Comparison of ENCODE assay signal across 21 cellular contexts in the genomic region with DNA sequence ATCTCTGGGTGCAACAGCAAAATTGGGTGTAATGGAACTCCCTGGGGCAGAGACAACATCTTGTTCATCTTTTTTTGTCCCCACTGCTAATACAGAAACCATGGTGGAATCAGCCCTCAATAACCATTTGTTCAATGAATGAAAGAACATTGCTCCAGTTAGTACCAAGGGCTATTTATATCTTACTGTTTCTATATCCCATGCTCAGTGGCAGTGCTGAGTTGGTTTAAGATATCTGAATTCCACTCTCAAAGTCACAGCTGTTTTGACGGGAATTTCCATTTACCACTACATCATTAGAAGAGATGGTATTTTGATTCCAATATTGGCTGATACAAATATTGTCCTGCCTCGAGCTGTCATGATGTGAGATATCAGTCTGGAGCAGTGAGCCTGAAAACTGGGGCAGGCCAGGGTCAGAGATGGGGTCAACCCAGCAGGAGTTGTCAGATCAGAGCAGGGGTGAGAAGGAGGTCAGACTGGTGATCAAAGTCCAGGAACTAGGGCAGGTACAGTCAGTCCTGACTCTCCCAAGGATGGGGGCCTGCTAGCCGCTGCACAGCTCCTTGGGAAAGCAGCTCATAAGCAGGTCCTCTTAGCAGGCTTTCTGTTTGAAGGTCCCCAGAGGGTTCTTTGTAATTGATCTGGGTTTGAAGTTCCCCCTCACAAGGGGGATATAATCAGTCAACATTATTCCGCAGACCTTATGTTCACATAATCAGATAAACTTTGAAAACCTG. TPM values are rescaled to one million over a fixed set of nuclear protein-coding genes. Genes with fewer than 3 reads are reported as not detected.
A peak's percentile ranks its signal among the peaks of the same experiment; 100 is the strongest.
DNase-seq lines count a peak whose midpoint lies in the region; ATAC-seq and TF ChIP-seq lines count a peak whose summit lies in the region.
"Had no signal": no experiment of that assay in that cellular context is flagged by ENCODE, and none has a peak within 500 bp of the region (broad histone marks: within the 10 kb centered on the region; RNA-seq: fewer than 3 reads in every experiment).

No MANE protein-coding gene starts in this region.

- POLR2A ChIA-PET in HCT116 (lab: Charles Lee) = interaction anchor here (0.9 kb wide), 1 partner anchor 43 kb away, joined by 5 read pairs; no protein-coding TSS in a partner anchor

- CTCF ChIA-PET in HCT116 (lab: Charles Lee) = interaction anchor here (1.3 kb wide), 1 partner anchor 19 kb away, joined by 4 read pairs; no protein-coding TSS in a partner anchor

- no peaks in the 10 kb centered on the region for H3K36me3 ChIP-seq in HCT116 (ENCODE audit: control insufficient read depth in 1 of 2, insufficient read depth in 2 of 2, low read length in 2 of 2)
- H3K36me3 ChIP-seq: lower lobe of right lung had no signal

- H2AFZ ChIP-seq in HCT116 (ENCODE audit: low read depth, low read length, poor library complexity, severe bottlenecking) = no peak overlapping the region

- TF ChIP-seq RAD21 in HCT116 (IDR thresholded peaks at IDR 0.05; ENCODE audit: low read depth) = no peak

- RAD21 ChIA-PET in HCT116 (lab: Charles Lee; ENCODE audit: low non-redundant PET in 1 of 2, low total read pairs in 2 of 2, uncharacterized antibody in 2 of 2, unreplicated experiment in 2 of 2) = no interaction called here

- peak overlapping the region; percentile 23 for H3K9ac ChIP-seq in HCT116 (ENCODE audit: low read length)

- ATAC-seq in HCT116 = peak; percentile 66
- no peak for ATAC-seq in HG03469 (IDR thresholded peaks at IDR 0.05; ENCODE audit: unreplicated experiment)
- ATAC-seq in GM18502 (IDR thresholded peaks at IDR 0.05; ENCODE audit: poor library complexity, unreplicated experiment) = no peak
- no peak for ATAC-seq in foreskin keratinocyte
- ATAC-seq: effector memory CD8-positive, alpha-beta T cell; lower lobe of right lung; T-helper 17 cell had no signal

- intact Hi-C loops in HCT116 (cut with micrococcal nuclease) = no loop called here

- H3K9me3 ChIP-seq in HCT116 (ENCODE audit: control insufficient read depth in 1 of 2, insufficient read depth in 1 of 2, low read depth in 1 of 2, low read length in 2 of 2) = no peaks in the 10 kb centered on the region
- H3K9me3 ChIP-seq: lower lobe of right lung had no signal

- H3K27me3 ChIP-seq in HCT116 (ENCODE audit: insufficient read depth, low read length) = no peaks in the 10 kb centered on the region
- H3K27me3 ChIP-seq in foreskin keratinocyte = no peaks in the 10 kb centered on the region

- BruUV-seq in HCT116 (replicated peaks; lab: Mats Ljungman, UMichigan) = no TSS peak

- peak overlapping the region in 1 of 2 experiments; percentile 15; a peak in 2 of 4 replicates for H3K4me3 ChIP-seq in HCT116 (replicated peaks in 1 of 2; ENCODE audit: low read depth in 1 of 2, low read length in 2 of 2)
- H3K4me3 ChIP-seq: lower lobe of right lung, smooth muscle cell had no signal

- no peaks in the 10 kb centered on the region for H4K20me1 ChIP-seq in HCT116 (ENCODE audit: insufficient read depth)

- peak overlapping the region; percentile 59 for H3K4me2 ChIP-seq in HCT116 (ENCODE audit: low read length)
- H3K4me2 ChIP-seq: smooth muscle cell had no signal

- no peak for TF ChIP-seq POLR2A in HCT116 (IDR thresholded peaks at IDR 0.05; ENCODE audit: borderline replicate concordance, extremely low read depth, insufficient read depth, insufficient read length)

- peaks cover 79 to 100% of the 10 kb centered on the region in 2 experiments for H3K4me1 ChIP-seq in HCT116 (ENCODE audit: control insufficient read depth in 1 of 2, insufficient read depth in 2 of 2, low read length in 2 of 2)
- peaks cover 31% of the 10 kb centered on the region for H3K4me1 ChIP-seq in foreskin keratinocyte

- TF ChIP-seq CTCF in HCT116 (IDR thresholded peaks at IDR 0.05 in 2 of 3, conservative IDR thresholded peaks at IDR 0.05 in 1 of 3; ENCODE audit: borderline replicate concordance in 1 of 3, insufficient read depth in 1 of 3, low read depth in 2 of 3, low read length in 2 of 3) = no peak
- TF ChIP-seq CTCF in foreskin keratinocyte (conservative IDR thresholded peaks at IDR 0.05) = no peak

- no peaks in the 10 kb centered on the region for H3K79me2 ChIP-seq in HCT116 (ENCODE audit: insufficient read depth, low read length)

- no peaks in the 10 kb centered on the region for H3K9me2 ChIP-seq in HCT116 (ENCODE audit: insufficient read depth)

- peak overlapping the region; percentile 54 for H3K27ac ChIP-seq in HCT116 (ENCODE audit: low read depth, low read length)
- H3K27ac ChIP-seq in foreskin keratinocyte = no peak overlapping the region
- H3K27ac ChIP-seq: lower lobe of right lung, VCaP had no signal

- peak; percentile 63 for DNase-seq in HCT116 (ENCODE audit: low read depth, low spot score)
- DNase-seq in NCI-H82 treated with DMSO at 0.1 percent for 48 hours (lab: John Stamatoyannopoulos, UW; ENCODE audit: unreplicated experiment) = peak; percentile 92
- DNase-seq in foreskin melanocyte = peak; percentile 65
- DNase-seq in pons (ENCODE audit: low spot score) = peak; percentile 74
- DNase-seq in foreskin keratinocyte = no peak
- DNase-seq: activated CD4-positive, alpha-beta T cell treated with anti-CD3 and anti-CD28 coated beads, Interleukin-2, amount 50 U/mL, for 48 hours; activated naive CD4-positive, alpha-beta T cell; CD4-positive, alpha-beta T cell; DMS79 treated with DMSO at 0.1 percent for 48 hours; effector memory CD8-positive, alpha-beta T cell; head of caudate nucleus; lower lobe of right lung; naive B cell; NCI-H187; NCI-H510A; stimulated activated CD4-positive, alpha-beta T cell treated with anti-CD3 and anti-CD28 coated beads, Interleukin-4, amount 100 ng/mL, for 4 hours; T-helper 17 cell had no signal

TF ChIP-seq in HCT116, 20 proteins besides CTCF, POLR2A, EP300 and RAD21:
- TF ChIP-seq TCF7L2 (IDR thresholded peaks at IDR 0.05; ENCODE audit: borderline replicate concordance, extremely low read depth, insufficient read depth, insufficient read length) (peak; percentile 100), POLR2AphosphoS5 (IDR thresholded peaks at IDR 0.05; ENCODE audit: low read depth, low read length) (peak; percentile 55; the same call in 1 of the 2 replicates), YY1 (IDR thresholded peaks at IDR 0.05; ENCODE audit: extremely low read depth, insufficient replicate concordance, low read depth, low read length) (peak; percentile 8), EZH2 (IDR thresholded peaks at IDR 0.05) (no peak)
- TF ChIP-seq, protein P1, sequence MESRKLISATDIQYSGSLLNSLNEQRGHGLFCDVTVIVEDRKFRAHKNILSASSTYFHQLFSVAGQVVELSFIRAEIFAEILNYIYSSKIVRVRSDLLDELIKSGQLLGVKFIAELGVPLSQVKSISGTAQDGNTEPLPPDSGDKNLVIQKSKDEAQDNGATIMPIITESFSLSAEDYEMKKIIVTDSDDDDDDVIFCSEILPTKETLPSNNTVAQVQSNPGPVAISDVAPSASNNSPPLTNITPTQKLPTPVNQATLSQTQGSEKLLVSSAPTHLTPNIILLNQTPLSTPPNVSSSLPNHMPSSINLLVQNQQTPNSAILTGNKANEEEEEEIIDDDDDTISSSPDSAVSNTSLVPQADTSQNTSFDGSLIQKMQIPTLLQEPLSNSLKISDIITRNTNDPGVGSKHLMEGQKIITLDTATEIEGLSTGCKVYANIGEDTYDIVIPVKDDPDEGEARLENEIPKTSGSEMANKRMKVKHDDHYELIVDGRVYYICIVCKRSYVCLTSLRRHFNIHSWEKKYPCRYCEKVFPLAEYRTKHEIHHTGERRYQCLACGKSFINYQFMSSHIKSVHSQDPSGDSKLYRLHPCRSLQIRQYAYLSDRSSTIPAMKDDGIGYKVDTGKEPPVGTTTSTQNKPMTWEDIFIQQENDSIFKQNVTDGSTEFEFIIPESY (IDR thresholded peaks at IDR 0.05; ENCODE audit: extremely low read depth, insufficient replicate concordance, low read length) = no peak

RNA-seq across cellular contexts. Expression of a gene that starts 5.8 kb away (rescaled TPM):
- total RNA-seq in HCT116 (2021; ENCODE audit: unreplicated experiment) (176 TPM), foreskin keratinocyte (98.4 and 117 TPM in 2 replicates)
- 129 and 157 TPM in 2 replicates for polyA plus RNA-seq in HCT116 (2012)
- polyA plus RNA-seq in foreskin keratinocyte = 94.9 and 98.7 TPM in 2 replicates

RNA-seq across cellular contexts. Expression of a gene that starts 35.7 kb away (rescaled TPM):
- 9.0 TPM for total RNA-seq in HCT116 (2021; ENCODE audit: unreplicated experiment)
- 1.8 and 2.6 TPM in 2 replicates for polyA plus RNA-seq in HCT116 (2012)
- 4.7 and 4.8 TPM in 2 replicates for total RNA-seq in foreskin keratinocyte
- 0.56 and 0.59 TPM in 2 replicates for polyA plus RNA-seq in foreskin keratinocyte

Comparison
In these comparisons a context has a peak if more than half of its experiments do, and no peak if none do; other contexts are left out.
1. DNase-seq: peak in HCT116 (single experiment), NCI-H82 treated with DMSO at 0.1 percent for 48 hours (single experiment), foreskin melanocyte (single experiment) and pons (single experiment); none in foreskin keratinocyte (0 of 2).